ENCODE assay signal across 33 cellular contexts in genomic region chr14:71602524-71602923, GRCh38.
"Had no signal": no experiment of that assay in that cellular context is flagged by ENCODE, and none has a peak within 500 bp of the region (broad histone marks: within the 10 kb centered on the region; RNA-seq: fewer than 3 reads in every experiment).

No MANE protein-coding gene starts in this region.

- H3K4me3 ChIP-seq: body of pancreas, esophagus squamous epithelium, gastroesophageal sphincter, heart right ventricle had no signal

- ATAC-seq: activated CD4-positive, alpha-beta T cell treated with anti-CD3 and anti-CD28 coated beads for 36 hours; activated naive CD4-positive, alpha-beta T cell treated with anti-CD3 and anti-CD28 coated beads, Interleukin-2, amount 50 U/mL, for 72 hours; activated T-cell treated with anti-CD3 and anti-CD28 coated beads, Interleukin-2, amount 50 U/mL, for 72 hours; body of pancreas; effector memory CD8-positive, alpha-beta T cell; gastroesophageal sphincter; heart right ventricle; T-helper 17 cell had no signal

- FAIRE-seq: colon, endothelial cell of umbilical vein had no signal

- DNase-seq: activated CD4-positive, alpha-beta memory T cell treated with anti-CD3 and anti-CD28 coated beads, Interleukin-2, amount 10 ng/mL, durations not matched to agents 7 days and 5 days; activated CD4-positive, alpha-beta T cell treated with anti-CD3 and anti-CD28 coated beads for 36 hours; activated CD4-positive, alpha-beta T cell treated with anti-CD3 and anti-CD28 coated beads, Interleukin-2, amount 10 ng/mL, durations not matched to agents 7 days and 5 days; activated CD4-positive, alpha-beta T cell treated with anti-CD3 and anti-CD28 coated beads, Interleukin-2, amount 50 U/mL, for 4 hours; activated CD4-positive, CD25-positive, alpha-beta regulatory T cell; activated CD4-positive, CD25-positive, alpha-beta regulatory T cell treated with anti-CD3 and anti-CD28 coated beads, Interleukin-2, amount 50 U/mL, for 72 hours; activated CD8-positive, alpha-beta memory T cell treated with anti-CD3 and anti-CD28 coated beads, Interleukin-2, amount 50 U/mL, for 48 hours; activated gamma-delta T cell; activated naive CD4-positive, alpha-beta T cell; activated naive CD4-positive, alpha-beta T cell treated with anti-CD3 and anti-CD28 coated beads, Interleukin-2, amount 10 ng/mL, durations not matched to agents 7 days and 5 days; activated naive CD8-positive, alpha-beta T cell treated with anti-CD3 and anti-CD28 coated beads, Interleukin-2, amount 10 ng/mL, durations not matched to agents 7 days and 5 days; activated T-cell treated with anti-CD3 and anti-CD28 coated beads for 4 hours; activated T-cell treated with anti-CD3 and anti-CD28 coated beads, Interleukin-2, amount 50 U/mL, for 24 hours; activated T-cell treated with anti-CD3 and anti-CD28 coated beads, Interleukin-2, amount 50 U/mL, for 72 hours; anterior cingulate cortex; body of pancreas; caudate nucleus; cortex of kidney; dermis blood vessel endothelial cell; effector CD4-positive, alpha-beta T cell; effector memory CD8-positive, alpha-beta T cell; esophagus squamous epithelium; foreskin melanocyte; heart right ventricle; T-helper 1 cell; T-helper 17 cell; T1000 had no signal

- H3K4me3 Mint-ChIP-seq: activated CD4-positive, alpha-beta memory T cell treated with anti-CD3 and anti-CD28 coated beads, Interleukin-2, amount 10 ng/mL, durations not matched to agents 7 days and 5 days; activated CD4-positive, alpha-beta T cell treated with anti-CD3 and anti-CD28 coated beads for 36 hours; activated CD4-positive, alpha-beta T cell treated with anti-CD3 and anti-CD28 coated beads, Interleukin-2, amount 10 ng/mL, durations not matched to agents 7 days and 5 days; activated naive CD4-positive, alpha-beta T cell treated with anti-CD3 and anti-CD28 coated beads, Interleukin-2, amount 10 ng/mL, durations not matched to agents 7 days and 5 days; activated naive CD8-positive, alpha-beta T cell treated with anti-CD3 and anti-CD28 coated beads, Interleukin-2, amount 10 ng/mL, durations not matched to agents 7 days and 5 days; activated T-cell treated with anti-CD3 and anti-CD28 coated beads, Interleukin-2, amount 50 U/mL, for 24 hours; activated T-cell treated with anti-CD3 and anti-CD28 coated beads, Interleukin-2, amount 50 U/mL, for 72 hours; effector memory CD8-positive, alpha-beta T cell; T-helper 17 cell; T-helper 2 cell treated with Interferon-gamma antibody and Interleukin-4, amounts not matched to agents 5 μg/mL and 100 μg/mL, for 36 hours had no signal

- H3K27ac Mint-ChIP-seq: activated CD4-positive, alpha-beta memory T cell treated with anti-CD3 and anti-CD28 coated beads, Interleukin-2, amount 10 ng/mL, durations not matched to agents 7 days and 5 days; activated CD4-positive, alpha-beta T cell treated with anti-CD3 and anti-CD28 coated beads for 36 hours; activated CD4-positive, alpha-beta T cell treated with anti-CD3 and anti-CD28 coated beads, Interleukin-2, amount 10 ng/mL, durations not matched to agents 7 days and 5 days; activated naive CD4-positive, alpha-beta T cell treated with anti-CD3 and anti-CD28 coated beads, Interleukin-2, amount 10 ng/mL, durations not matched to agents 7 days and 5 days; activated naive CD4-positive, alpha-beta T cell treated with anti-CD3 and anti-CD28 coated beads, Interleukin-2, amount 50 U/mL, for 72 hours; activated naive CD8-positive, alpha-beta T cell treated with anti-CD3 and anti-CD28 coated beads, Interleukin-2, amount 10 ng/mL, durations not matched to agents 7 days and 5 days; activated T-cell treated with anti-CD3 and anti-CD28 coated beads, Interleukin-2, amount 50 U/mL, for 24 hours; activated T-cell treated with anti-CD3 and anti-CD28 coated beads, Interleukin-2, amount 50 U/mL, for 72 hours; effector memory CD8-positive, alpha-beta T cell; T-helper 17 cell; T-helper 2 cell treated with Interferon-gamma antibody and Interleukin-4, amounts not matched to agents 5 μg/mL and 100 μg/mL, for 36 hours had no signal

- H3K4me1 ChIP-seq: body of pancreas, gastroesophageal sphincter had no signal

- H3K27me3 ChIP-seq: body of pancreas, esophagus squamous epithelium, gastroesophageal sphincter, heart right ventricle had no signal

- H3K27ac ChIP-seq: body of pancreas, epithelial cell of prostate, esophagus squamous epithelium, gastroesophageal sphincter, heart right ventricle had no signal

- H3K27me3 Mint-ChIP-seq: activated CD4-positive, alpha-beta memory T cell treated with anti-CD3 and anti-CD28 coated beads, Interleukin-2, amount 10 ng/mL, durations not matched to agents 7 days and 5 days; activated CD4-positive, alpha-beta T cell treated with anti-CD3 and anti-CD28 coated beads for 36 hours; activated CD4-positive, alpha-beta T cell treated with anti-CD3 and anti-CD28 coated beads, Interleukin-2, amount 10 ng/mL, durations not matched to agents 7 days and 5 days; activated naive CD4-positive, alpha-beta T cell treated with anti-CD3 and anti-CD28 coated beads, Interleukin-2, amount 10 ng/mL, durations not matched to agents 7 days and 5 days; activated naive CD8-positive, alpha-beta T cell treated with anti-CD3 and anti-CD28 coated beads, Interleukin-2, amount 10 ng/mL, durations not matched to agents 7 days and 5 days; activated T-cell treated with anti-CD3 and anti-CD28 coated beads, Interleukin-2, amount 50 U/mL, for 24 hours; effector memory CD8-positive, alpha-beta T cell; T-helper 17 cell had no signal

- H3K9me3 ChIP-seq: body of pancreas had no signal

- H3K36me3 ChIP-seq: gastroesophageal sphincter, heart right ventricle had no signal
